8 cellular contexts compared by ENCODE assay signal in genomic region chr17:82585935-82586575, GRCh38.
DNase-seq lines count a peak whose midpoint lies in the region; ATAC-seq, FAIRE-seq and TF ChIP-seq lines count a peak whose summit lies in the region.
"Not testable (repeated sequence)": the region's sequence is repeated elsewhere in the genome, so short reads cannot be mapped to it uniquely, and the experiment has no call there.

No MANE protein-coding gene starts in this region.

- H2BK120ac ChIP-seq in H1 (replicated peaks; ENCODE audit: low read depth, low read length); trophoblast cell (ENCODE audit: insufficient read depth, low read length, poor library complexity): not testable (repeated sequence)

- not testable (repeated sequence) for TF ChIP-seq RAD21 in H1 (IDR thresholded peaks at IDR 0.05 in 1 of 2, conservative IDR thresholded peaks at IDR 0.05 in 1 of 2; ENCODE audit: low read depth in 2 of 2, low read length in 2 of 2)

- not testable (repeated sequence) for H3K18ac ChIP-seq in H1 (ENCODE audit: extremely low read depth, low read length)
- H3K18ac ChIP-seq in trophoblast cell (ENCODE audit: low read length): peak overlapping the region; percentile 49

- TF ChIP-seq CTCF in WTC11 (IDR thresholded peaks at IDR 0.05); H1 (IDR thresholded peaks at IDR 0.05; ENCODE audit: control extremely low read depth in 1 of 3, insufficient read depth in 1 of 3, low read depth in 1 of 3, low read length in 3 of 3); thoracic aorta (IDR thresholded peaks at IDR 0.05): not testable (repeated sequence)

- H4K5ac ChIP-seq in H1 (ENCODE audit: insufficient read length, low read depth, low read length): not testable (repeated sequence)

- H4K8ac ChIP-seq in H1 (ENCODE audit: extremely low read depth, insufficient read depth, low read length): peak overlapping the region; percentile 22; the same call in 1 of the 2 replicates
- not testable (repeated sequence) for H4K8ac ChIP-seq in trophoblast cell (ENCODE audit: low read depth, low read length)

- WGBS in H1 (ENCODE audit: extremely low coverage in 1 of 2, insufficient coverage in 1 of 2, insufficient read length in 1 of 2, insufficient replicate concordance in 2 of 2, low coverage in 1 of 2, low lambda C conversion rate in 2 of 2, missing lambda C conversion rate in 1 of 2), 2 experiments: 92% methylated on average over 16 of the region's 23 CpGs; no CpG with 5 or more reads in 1 of the 2 experiments
- 100% methylated on average over 1 of the region's 23 CpGs for WGBS in trophoblast cell (ENCODE audit: extremely low coverage, insufficient coverage, insufficient read length)

- H4K12ac ChIP-seq in trophoblast cell (ENCODE audit: low read depth, low read length): not testable (repeated sequence)

- not testable (repeated sequence) for H3K27me3 ChIP-seq in H1 (replicated peaks in 1 of 4; ENCODE audit: control insufficient read depth in 3 of 4, extremely low read depth in 1 of 4, insufficient read depth in 3 of 4, low read length in 3 of 4); trophoblast cell (ENCODE audit: insufficient read depth, low read length); thoracic aorta (replicated peaks; ENCODE audit: insufficient read depth)

- TF ChIP-seq EP300 in H1 (IDR thresholded peaks at IDR 0.05; ENCODE audit: borderline replicate concordance in 1 of 2, low read depth in 2 of 2, low read length in 2 of 2): not testable (repeated sequence)

- not testable (repeated sequence) for H3K4ac ChIP-seq in H1 (replicated peaks; ENCODE audit: insufficient read length, low read depth, low read length); trophoblast cell (ENCODE audit: low read depth, low read length)

- H2BK15ac ChIP-seq in H1 (ENCODE audit: low read length): not testable (repeated sequence)

- H3K4me2 ChIP-seq in H1 (ENCODE audit: insufficient read depth in 1 of 2, low read depth in 2 of 2, low read length in 2 of 2); trophoblast cell (ENCODE audit: low read length): not testable (repeated sequence)

- H3K79me2 ChIP-seq in H1 (ENCODE audit: control insufficient read depth in 1 of 2, insufficient read depth in 2 of 2, low read length in 2 of 2); trophoblast cell (ENCODE audit: control insufficient read depth, insufficient read depth, low read length, poor library complexity): not testable (repeated sequence)

- not testable (repeated sequence) for H3K23ac ChIP-seq in H1 (ENCODE audit: insufficient read length); trophoblast cell (ENCODE audit: low read length)

- peak overlapping the region; percentile 85; the same call in 1 of the 2 replicates for H3K27ac Mint-ChIP-seq in WTC11
- H3K27ac Mint-ChIP-seq in activated naive CD8-positive, alpha-beta T cell treated with anti-CD3 and anti-CD28 coated beads for 36 hours: peak overlapping the region; percentile 67

- not testable (repeated sequence) for H3K4me1 ChIP-seq in H1 (replicated peaks in 1 of 4; ENCODE audit: control insufficient read depth in 3 of 4, insufficient read depth in 4 of 4, low read length in 3 of 4); trophoblast cell (ENCODE audit: control insufficient read depth in 1 of 2, insufficient read depth in 2 of 2, low read length in 2 of 2); thoracic aorta (ENCODE audit: control insufficient read depth in 1 of 2, low read depth in 2 of 2)

- H3K23me2 ChIP-seq in H1 (ENCODE audit: low read depth, low read length): not testable (repeated sequence)

- H3K79me1 ChIP-seq in H1 (ENCODE audit: low read depth, low read length); trophoblast cell (ENCODE audit: low read length): not testable (repeated sequence)

- H4K91ac ChIP-seq in H1 (replicated peaks; ENCODE audit: insufficient read length, low read length); trophoblast cell (ENCODE audit: low read depth, low read length): not testable (repeated sequence)

- peak; percentile 94 for FAIRE-seq in H1 (lab: Jason Lieb, UNC)

- not testable (repeated sequence) for H3K4me3 Mint-ChIP-seq in WTC11; activated naive CD8-positive, alpha-beta T cell treated with anti-CD3 and anti-CD28 coated beads for 36 hours

- not testable (repeated sequence) for H3K27ac ChIP-seq in H1 (ENCODE audit: low read depth, low read length); trophoblast cell (ENCODE audit: low read depth, low read length); thoracic aorta

- peaks cover 6 to 52% (median 35%) of the 10 kb centered on the region in 4 experiments for H3K36me3 ChIP-seq in H1 (ENCODE audit: control insufficient read depth in 2 of 4, insufficient read depth in 4 of 4, low read length in 3 of 4)
- peaks cover 45 to 48% of the 10 kb centered on the region in 2 experiments for H3K36me3 ChIP-seq in trophoblast cell (ENCODE audit: control insufficient read depth in 1 of 2, insufficient read depth in 2 of 2, low read length in 2 of 2)
- peaks cover 36% of the 10 kb centered on the region for H3K36me3 ChIP-seq in thoracic aorta

- not testable (repeated sequence) for H3K4me1 Mint-ChIP-seq in WTC11
- H3K4me1 Mint-ChIP-seq in activated naive CD8-positive, alpha-beta T cell treated with anti-CD3 and anti-CD28 coated beads for 36 hours: peaks cover 26% of the 10 kb centered on the region

- H3K56ac ChIP-seq in H1 (replicated peaks; ENCODE audit: insufficient read length, low read depth, low read length): not testable (repeated sequence)

- not testable (repeated sequence) for H3K9ac ChIP-seq in H1 (replicated peaks in 1 of 4; ENCODE audit: extremely low read depth in 1 of 4, low read depth in 3 of 4, low read length in 3 of 4); trophoblast cell (ENCODE audit: low read length)

- not testable (repeated sequence) for TF ChIP-seq POLR2A in H1 (IDR thresholded peaks at IDR 0.05; ENCODE audit: control extremely low read depth in 1 of 2, low read depth in 2 of 2, low read length in 2 of 2)

- POLR2A ChIA-PET in WTC11 (lab: Charles Lee); H1 (lab: Charles Lee; ENCODE audit: partially characterized antibody): not testable (repeated sequence)

- H3K9me3 Mint-ChIP-seq in WTC11; activated naive CD8-positive, alpha-beta T cell treated with anti-CD3 and anti-CD28 coated beads for 36 hours: not testable (repeated sequence)

- H2AK5ac ChIP-seq in H1 (ENCODE audit: low read depth, low read length); trophoblast cell (ENCODE audit: low read length): not testable (repeated sequence)

- not testable (repeated sequence) for H3K9me3 ChIP-seq in H1 (ENCODE audit: insufficient read depth in 2 of 2, low read depth in 1 of 2, low read length in 1 of 2); trophoblast cell (ENCODE audit: insufficient read depth, low read depth, low read length); thoracic aorta

- DNase-seq in D341Med (ENCODE audit: low spot score) (peak; percentile 67), NCI-H69 (lab: John Stamatoyannopoulos, UW) (peak; percentile 79), left kidney (ENCODE audit: low read depth, low spot score) (peak; percentile 52), thoracic aorta (ENCODE audit: low spot score) (peak; percentile 60)
- not testable (repeated sequence) for DNase-seq in WTC11 (ENCODE audit: low spot score); activated naive CD8-positive, alpha-beta T cell treated with anti-CD3 and anti-CD28 coated beads for 36 hours; H1 (ENCODE audit: low read depth in 1 of 2, low spot score in 2 of 2); trophoblast cell

- peaks cover 51% of the 10 kb centered on the region for H3K36me3 Mint-ChIP-seq in WTC11
- peaks cover 42% of the 10 kb centered on the region for H3K36me3 Mint-ChIP-seq in activated naive CD8-positive, alpha-beta T cell treated with anti-CD3 and anti-CD28 coated beads for 36 hours

- H2BK5ac ChIP-seq in H1 (ENCODE audit: low read depth, low read length); trophoblast cell (ENCODE audit: low read depth, low read length, poor library complexity): not testable (repeated sequence)

- not testable (repeated sequence) for H4K20me1 ChIP-seq in H1 (replicated peaks in 1 of 2; ENCODE audit: control insufficient read depth in 1 of 2, insufficient read depth in 2 of 2, low read length in 2 of 2)

- not testable (repeated sequence) for H3K27me3 Mint-ChIP-seq in WTC11 (ENCODE audit: low read depth); activated naive CD8-positive, alpha-beta T cell treated with anti-CD3 and anti-CD28 coated beads for 36 hours

- H3K14ac ChIP-seq in H1 (ENCODE audit: insufficient read length); trophoblast cell (ENCODE audit: low read length): not testable (repeated sequence)

- not testable (repeated sequence) for H2BK20ac ChIP-seq in H1 (ENCODE audit: low read length)

- H2AFZ ChIP-seq in H1 (ENCODE audit: low read length); trophoblast cell (ENCODE audit: insufficient read depth, low read length, poor library complexity): not testable (repeated sequence)

- H2BK12ac ChIP-seq in H1 (ENCODE audit: low read depth, low read length); trophoblast cell (ENCODE audit: low read length): not testable (repeated sequence)

- CTCF ChIA-PET in WTC11 (lab: Charles Lee); H1 (lab: Charles Lee; ENCODE audit: partially characterized antibody): not testable (repeated sequence)

- not testable (repeated sequence) for ATAC-seq in WTC11; thoracic aorta (ENCODE audit: insufficient number of reproducible peaks, low FRiP score, low read depth)

- H3K4me3 ChIP-seq in H1 (ENCODE audit: extremely low read depth in 1 of 4, insufficient read depth in 2 of 4, low read depth in 3 of 4, low read length in 4 of 4); trophoblast cell (ENCODE audit: low read depth, low read length); thoracic aorta: not testable (repeated sequence)
